20 cellular contexts compared by ENCODE assay signal in genomic region chr11:128806496-128807261, GRCh38.
DNase-seq lines count a peak whose midpoint lies in the region; ATAC-seq and TF ChIP-seq lines count a peak whose summit lies in the region.
"Had no signal": no experiment of that assay in that cellular context is flagged by ENCODE, and none has a peak within 500 bp of the region (broad histone marks: within the 10 kb centered on the region; RNA-seq: fewer than 3 reads in every experiment).

No MANE protein-coding gene starts in this region.

- no peaks in the 10 kb centered on the region for H3K27me3 Mint-ChIP-seq in CD4-positive, CD25-positive, alpha-beta regulatory T cell
- H3K27me3 Mint-ChIP-seq in CD8-positive, alpha-beta memory T cell, result no peaks in the 10 kb centered on the region
- H3K27me3 Mint-ChIP-seq in naive thymus-derived CD4-positive, alpha-beta T cell, result no peaks in the 10 kb centered on the region

- ATAC-seq in CD4-positive, CD25-positive, alpha-beta regulatory T cell (ENCODE audit: low read depth in 2 of 2), result no peak
- no peak for ATAC-seq in naive thymus-derived CD4-positive, alpha-beta T cell
- ATAC-seq in GM18909 (IDR thresholded peaks at IDR 0.05; ENCODE audit: poor library complexity, unreplicated experiment) (no peak), GM21717 (IDR thresholded peaks at IDR 0.05; ENCODE audit: unreplicated experiment) (no peak)
- ATAC-seq: left ventricle myocardium superior had no signal

- peak overlapping the region in 2 of 3 donors; percentile 9 to 44 for H3K27ac Mint-ChIP-seq in CD4-positive, CD25-positive, alpha-beta regulatory T cell
- H3K27ac Mint-ChIP-seq in CD8-positive, alpha-beta memory T cell, result peak overlapping the region in 7 of 8 donors; percentile 32 to 83 (median 71)
- H3K27ac Mint-ChIP-seq in naive thymus-derived CD4-positive, alpha-beta T cell, result peak overlapping the region in 6 of 9 donors; percentile 52 to 88 (median 74)
- H3K27ac Mint-ChIP-seq: progenitor cell of endocrine pancreas had no signal

- H3K36me3 Mint-ChIP-seq in CD4-positive, CD25-positive, alpha-beta regulatory T cell, result peaks cover 53% of the 10 kb centered on the region
- peaks cover 8 to 95% (median 30%) of the 10 kb centered on the region in 3 donors for H3K36me3 Mint-ChIP-seq in CD8-positive, alpha-beta memory T cell
- H3K36me3 Mint-ChIP-seq in naive thymus-derived CD4-positive, alpha-beta T cell, result peaks cover 16 to 65% (median 43%) of the 10 kb centered on the region in 5 donors

- no peak overlapping the region for H3K4me3 Mint-ChIP-seq in CD4-positive, CD25-positive, alpha-beta regulatory T cell
- H3K4me3 Mint-ChIP-seq in CD8-positive, alpha-beta memory T cell, result no peak overlapping the region
- H3K4me3 Mint-ChIP-seq in naive thymus-derived CD4-positive, alpha-beta T cell, result no peak overlapping the region

- no peak overlapping the region for H3K27ac ChIP-seq in CD4-positive, CD25-positive, alpha-beta regulatory T cell (ENCODE audit: insufficient read depth, low read length, poor library complexity, severe bottlenecking)
- no peak overlapping the region for H3K27ac ChIP-seq in CD8-positive, alpha-beta memory T cell (ENCODE audit: low read depth, low read length)
- H3K27ac ChIP-seq in naive thymus-derived CD4-positive, alpha-beta T cell (ENCODE audit: low read depth, low read length), result no peak overlapping the region
- peak overlapping the region in 1 of 8 donors; percentile 67 for H3K27ac ChIP-seq in spleen
- H3K27ac ChIP-seq: hepatocyte, SK-N-MC, WERI-Rb-1 had no signal

- H3K9ac ChIP-seq in adipocyte (ENCODE audit: low read length), result no peak overlapping the region

- no peak for TF ChIP-seq CTCF in spleen (IDR thresholded peaks at IDR 0.05 in 8 of 11, conservative IDR thresholded peaks at IDR 0.05 in 3 of 11)

- H3K4me1 Mint-ChIP-seq in CD4-positive, CD25-positive, alpha-beta regulatory T cell, result peaks cover 17 to 28% (median 23%) of the 10 kb centered on the region in 4 donors
- peaks cover 33 to 68% (median 50%) of the 10 kb centered on the region in 3 donors for H3K4me1 Mint-ChIP-seq in CD8-positive, alpha-beta memory T cell
- peaks cover 16 to 32% (median 20%) of the 10 kb centered on the region in 7 donors for H3K4me1 Mint-ChIP-seq in naive thymus-derived CD4-positive, alpha-beta T cell

- CTCF ChIA-PET in CD8-positive, alpha-beta memory T cell (lab: Charles Lee), result interaction anchor here (1.3 kb wide), 1 partner anchor 52 kb away, joined by 3 read pairs; no protein-coding TSS in a partner anchor
- CTCF ChIA-PET in naive thymus-derived CD4-positive, alpha-beta T cell (lab: Charles Lee), result no interaction called here

- no peaks in the 10 kb centered on the region for H3K9me3 ChIP-seq in CD4-positive, CD25-positive, alpha-beta regulatory T cell (ENCODE audit: control insufficient read depth in 2 of 2, low read length in 2 of 2)
- no peaks in the 10 kb centered on the region for H3K9me3 ChIP-seq in CD8-positive, alpha-beta memory T cell (ENCODE audit: low read length)
- H3K9me3 ChIP-seq in adipocyte (ENCODE audit: control insufficient read depth, low read length) (no peaks in the 10 kb centered on the region), spleen (no peaks in the 10 kb centered on the region)
- H3K9me3 ChIP-seq in naive thymus-derived CD4-positive, alpha-beta T cell (ENCODE audit: control insufficient read depth in 2 of 3, low read length in 3 of 3), result no peaks in the 10 kb centered on the region
- H3K9me3 ChIP-seq: Caco-2 had no signal

- no peak overlapping the region for H3K4me3 ChIP-seq in CD4-positive, CD25-positive, alpha-beta regulatory T cell (ENCODE audit: low read depth, low read length)
- H3K4me3 ChIP-seq in CD8-positive, alpha-beta memory T cell (ENCODE audit: low read length), result no peak overlapping the region
- no peak overlapping the region for H3K4me3 ChIP-seq in adipocyte (ENCODE audit: low read length)
- H3K4me3 ChIP-seq in naive thymus-derived CD4-positive, alpha-beta T cell (ENCODE audit: low read length), result no peak overlapping the region
- H3K4me3 ChIP-seq in spleen, result no peak overlapping the region
- H3K4me3 ChIP-seq: hepatocyte, SK-N-MC had no signal

- 78 to 88% (median 83%) methylated on average over 8 of the region's 8 CpGs for WGBS in spleen, 5 donors

- H3K4me1 ChIP-seq in CD4-positive, CD25-positive, alpha-beta regulatory T cell (ENCODE audit: control insufficient read depth, insufficient read depth, low read length, poor library complexity, severe bottlenecking), result no peaks in the 10 kb centered on the region
- H3K4me1 ChIP-seq in CD8-positive, alpha-beta memory T cell (ENCODE audit: insufficient read depth, low read length), result no peaks in the 10 kb centered on the region
- H3K4me1 ChIP-seq in adipocyte (ENCODE audit: control insufficient read depth, insufficient read depth, low read length), result peaks cover 7% of the 10 kb centered on the region
- H3K4me1 ChIP-seq in naive thymus-derived CD4-positive, alpha-beta T cell (ENCODE audit: control insufficient read depth in 2 of 2, insufficient read depth in 2 of 2, low read length in 2 of 2), result no peaks in the 10 kb centered on the region
- H3K4me1 ChIP-seq in spleen, result peaks cover 6 to 31% (median 30%) of the 10 kb centered on the region in 6 donors
- H3K4me1 ChIP-seq: Caco-2 had no signal

- TF ChIP-seq POLR2A in spleen (IDR thresholded peaks at IDR 0.05), result no peak

- H3K27me3 ChIP-seq in CD4-positive, CD25-positive, alpha-beta regulatory T cell (ENCODE audit: control insufficient read depth, insufficient read depth, low read length), result no peaks in the 10 kb centered on the region
- no peaks in the 10 kb centered on the region for H3K27me3 ChIP-seq in CD8-positive, alpha-beta memory T cell (ENCODE audit: insufficient read depth, low read length, poor library complexity, severe bottlenecking)
- no peaks in the 10 kb centered on the region for H3K27me3 ChIP-seq in adipocyte (replicated peaks; ENCODE audit: control insufficient read depth, insufficient read depth, low read length)
- H3K27me3 ChIP-seq in naive thymus-derived CD4-positive, alpha-beta T cell (ENCODE audit: control insufficient read depth in 2 of 2, insufficient read depth in 2 of 2, low read length in 2 of 2), result no peaks in the 10 kb centered on the region
- H3K27me3 ChIP-seq in spleen (replicated peaks in 1 of 7), result no peaks in the 10 kb centered on the region
- H3K27me3 ChIP-seq: hepatocyte had no signal

- no peaks in the 10 kb centered on the region for H3K9me3 Mint-ChIP-seq in CD4-positive, CD25-positive, alpha-beta regulatory T cell
- H3K9me3 Mint-ChIP-seq in CD8-positive, alpha-beta memory T cell, result no peaks in the 10 kb centered on the region
- peaks cover 0 to 1% (median 0%) of the 10 kb centered on the region in 11 donors for H3K9me3 Mint-ChIP-seq in naive thymus-derived CD4-positive, alpha-beta T cell

- intact Hi-C loops in naive thymus-derived CD4-positive, alpha-beta T cell (cut with micrococcal nuclease), result no loop called here
- intact Hi-C loops in spleen (cut with DNase I; ENCODE audit: low total_unique reads), result no loop called here

- H3K36me3 ChIP-seq in CD4-positive, CD25-positive, alpha-beta regulatory T cell (ENCODE audit: control insufficient read depth, insufficient read depth, low read length), result peaks cover 91% of the 10 kb centered on the region
- H3K36me3 ChIP-seq in CD8-positive, alpha-beta memory T cell (ENCODE audit: insufficient read depth, low read length), result peaks cover 60% of the 10 kb centered on the region
- H3K36me3 ChIP-seq in adipocyte (ENCODE audit: control insufficient read depth, insufficient read depth, low read length, severe bottlenecking) (peaks cover 3% of the 10 kb centered on the region), spleen (peaks cover 3 to 100% (median 82%) of the 10 kb centered on the region in 6 donors)
- peaks cover 19 to 80% (median 22%) of the 10 kb centered on the region in 3 experiments for H3K36me3 ChIP-seq in naive thymus-derived CD4-positive, alpha-beta T cell (ENCODE audit: control insufficient read depth in 2 of 3, insufficient read depth in 3 of 3, low read length in 3 of 3)
- H3K36me3 ChIP-seq: WERI-Rb-1 had no signal

- no peak for DNase-seq in CD4-positive, CD25-positive, alpha-beta regulatory T cell
- DNase-seq in CD8-positive, alpha-beta memory T cell, result no peak
- DNase-seq in adipocyte (ENCODE audit: low read depth) (peak; percentile 27), spleen (no peak)
- no peak for DNase-seq in naive thymus-derived CD4-positive, alpha-beta T cell
- DNase-seq: activated CD8-positive, alpha-beta memory T cell treated with anti-CD3 and anti-CD28 coated beads for 24 hours; Caco-2; dermis blood vessel endothelial cell; DND-41; Kasumi-1; left ventricle myocardium superior; midbrain; NCI-H187; NCI-H526 treated with DMSO at 0.1 percent for 48 hours; WERI-Rb-1 had no signal

- POLR2A ChIA-PET in CD8-positive, alpha-beta memory T cell (lab: Charles Lee), result no interaction called here
- POLR2A ChIA-PET in naive thymus-derived CD4-positive, alpha-beta T cell (lab: Charles Lee), result interaction anchor here (0.6 to 0.9 kb wide), 2 partner anchors 14 to 514 kb away, joined by 3 read pairs; no protein-coding TSS in a partner anchor
